ENCODE assay signal across 1 cellular context in the genomic region with DNA sequence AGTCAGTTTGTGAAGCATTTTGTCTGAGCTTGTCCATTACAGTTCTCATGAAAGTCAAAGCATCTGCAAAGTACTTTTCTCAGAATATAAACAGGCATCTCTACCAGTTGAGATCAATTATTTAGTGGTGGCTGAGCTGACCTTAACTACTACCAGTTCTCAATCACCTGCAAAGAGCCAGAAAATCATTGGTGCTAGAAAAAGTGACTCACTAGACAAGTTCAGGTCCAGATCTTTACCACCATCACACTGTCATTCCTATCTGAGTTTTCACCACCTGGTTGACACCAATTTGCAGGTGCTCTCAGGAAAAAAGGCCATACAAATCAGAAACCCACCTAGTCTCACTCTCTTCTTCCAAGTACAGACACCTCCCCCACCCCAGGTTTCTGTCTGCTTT.
TF ChIP-seq lines count a peak whose summit lies in the region.

No MANE protein-coding gene starts in this region.

TF ChIP-seq in IMR-90, 13 proteins besides CTCF, POLR2A, EP300 and RAD21:
- TF ChIP-seq, protein P1, sequence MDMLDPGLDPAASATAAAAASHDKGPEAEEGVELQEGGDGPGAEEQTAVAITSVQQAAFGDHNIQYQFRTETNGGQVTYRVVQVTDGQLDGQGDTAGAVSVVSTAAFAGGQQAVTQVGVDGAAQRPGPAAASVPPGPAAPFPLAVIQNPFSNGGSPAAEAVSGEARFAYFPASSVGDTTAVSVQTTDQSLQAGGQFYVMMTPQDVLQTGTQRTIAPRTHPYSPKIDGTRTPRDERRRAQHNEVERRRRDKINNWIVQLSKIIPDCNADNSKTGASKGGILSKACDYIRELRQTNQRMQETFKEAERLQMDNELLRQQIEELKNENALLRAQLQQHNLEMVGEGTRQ (IDR thresholded peaks at IDR 0.05; ENCODE audit: low read depth, low read length): no peak
- TF ChIP-seq CHD1 (IDR thresholded peaks at IDR 0.05; ENCODE audit: low read depth, low read length): no peak
- no peak for TF ChIP-seq ELK1 (IDR thresholded peaks at IDR 0.05; ENCODE audit: borderline replicate concordance, low read depth, low read length)
- TF ChIP-seq MXI1 (IDR thresholded peaks at IDR 0.05; ENCODE audit: borderline replicate concordance, low read depth, low read length): no peak
- TF ChIP-seq SMC3 (IDR thresholded peaks at IDR 0.05; ENCODE audit: low read depth, low read length): no peak
- no peak for TF ChIP-seq CEBPB (IDR thresholded peaks at IDR 0.05; ENCODE audit: low read depth, low read length)
- TF ChIP-seq BHLHE40 (IDR thresholded peaks at IDR 0.05; ENCODE audit: low read depth, low read length): no peak
- no peak for TF ChIP-seq RCOR1 (IDR thresholded peaks at IDR 0.05; ENCODE audit: insufficient replicate concordance, low read length)
- no peak for TF ChIP-seq RFX5 (IDR thresholded peaks at IDR 0.05; ENCODE audit: low read depth, low read length)
- no peak for TF ChIP-seq FOS (IDR thresholded peaks at IDR 0.05; ENCODE audit: low read depth, low read length)
- TF ChIP-seq NFE2L2 (IDR thresholded peaks at IDR 0.05; ENCODE audit: low read depth, low read length): no peak
- TF ChIP-seq MAFK (IDR thresholded peaks at IDR 0.05; ENCODE audit: low read depth, low read length): no peak
- TF ChIP-seq MAZ (IDR thresholded peaks at IDR 0.05; ENCODE audit: borderline replicate concordance, low read depth, low read length): no peak
TF ChIP-seq in IMR-90: peak in this region for 0.
